Comparison of ENCODE assay signal across 9 cellular contexts in the genomic region with DNA sequence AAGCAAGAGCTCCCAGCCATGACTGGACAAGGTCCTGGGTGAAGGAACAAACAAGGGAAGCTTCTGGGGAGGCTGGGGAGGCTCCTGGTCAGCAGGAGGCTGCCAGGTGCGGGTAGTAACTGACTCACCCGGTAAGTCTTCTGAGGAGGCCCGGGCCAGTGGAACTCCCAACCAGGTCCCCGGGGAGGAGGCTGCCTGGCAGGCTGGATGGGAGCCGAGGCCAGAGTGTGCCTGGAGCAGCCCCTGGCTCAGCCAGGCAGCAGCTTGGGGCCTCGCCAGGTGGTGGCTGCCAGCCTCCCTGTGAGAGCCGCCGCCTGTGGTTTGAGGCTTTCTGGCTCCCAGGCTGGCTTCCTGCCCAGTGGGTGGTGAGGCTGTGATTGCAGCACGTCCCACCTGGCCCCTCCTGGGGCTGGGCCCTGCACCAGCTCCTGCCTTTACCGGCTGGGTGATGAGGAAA. TPM values are rescaled to one million over a fixed set of nuclear protein-coding genes. Genes with fewer than 3 reads are reported as not detected.
A peak's percentile ranks its signal among the peaks of the same experiment; 100 is the strongest.
DNase-seq lines count a peak whose midpoint lies in the region; ATAC-seq, FAIRE-seq and TF ChIP-seq lines count a peak whose summit lies in the region.
"Had no signal": no experiment of that assay in that cellular context is flagged by ENCODE, and none has a peak within 500 bp of the region (broad histone marks: within the 10 kb centered on the region; RNA-seq: fewer than 3 reads in every experiment).

No MANE protein-coding gene starts in this region.

- H3K4me2 ChIP-seq in HepG2 (ENCODE audit: low read depth, low read length) = no peak overlapping the region

- no peaks in the 10 kb centered on the region for H3K36me3 Mint-ChIP-seq in activated CD4-positive, alpha-beta T cell treated with anti-CD3 and anti-CD28 coated beads, Interleukin-2, amount 10 ng/mL, durations not matched to agents 7 days and 5 days (ENCODE audit: low read depth)
- H3K36me3 Mint-ChIP-seq: memory B cell had no signal

- CTCF ChIA-PET in HepG2 (lab: Yijun Ruan, JAX; ENCODE audit: low intra/inter-chr PET ratio, low total read pairs) = no interaction called here
- CTCF ChIA-PET in activated CD4-positive, alpha-beta T cell treated with anti-CD3 and anti-CD28 coated beads, Interleukin-2, amount 10 ng/mL, durations not matched to agents 7 days and 5 days (lab: Charles Lee) = interaction anchor here (0.9 to 1.2 kb wide), 2 partner anchors 23 to 58 kb away, joined by 3 to 5 read pairs; no protein-coding TSS in a partner anchor

- H3K27ac ChIP-seq in liver (ENCODE audit: low read depth in 1 of 2, low read length in 2 of 2) (no peak overlapping the region), HepG2 (ENCODE audit: extremely low read length, insufficient read depth, low read length) (no peak overlapping the region), gastrocnemius medialis (peak overlapping the region; percentile 60 to 90 (median 74))

- in situ Hi-C loops in HepG2 (cut with HindIII; ENCODE audit: extremely low pct_ligation_motif_present, low pct_unique_long_range_greater_than_20kb) = no loop called here
- in situ Hi-C loops in gastrocnemius medialis (cut with MboI; ENCODE audit: low sequenced_read_pairs in 4 of 4) = no loop called here

- BruUV-seq in HepG2 (replicated peaks; lab: Mats Ljungman, UMichigan) = no TSS peak

- POLR2A ChIA-PET in HepG2 (lab: Yijun Ruan, JAX) = interaction anchor here (1.0 kb wide), 1 partner anchor 10 kb away, joined by 3 read pairs; no protein-coding TSS in a partner anchor
- POLR2A ChIA-PET in activated CD4-positive, alpha-beta T cell treated with anti-CD3 and anti-CD28 coated beads, Interleukin-2, amount 10 ng/mL, durations not matched to agents 7 days and 5 days (lab: Charles Lee) = no interaction called here

- peak; percentile 5 for TF ChIP-seq CTCF in liver (IDR thresholded peaks at IDR 0.05; ENCODE audit: low read depth, low read length, missing input control)
- no peak for TF ChIP-seq CTCF in HepG2 (CRISPR knock-in tag; IDR thresholded peaks at IDR 0.05)
- no peak for TF ChIP-seq CTCF in gastrocnemius medialis (IDR thresholded peaks at IDR 0.05 in 4 of 5, conservative IDR thresholded peaks at IDR 0.05 in 1 of 5)

- FAIRE-seq in HepG2 (lab: Jason Lieb, UNC) = no peak

- no peaks in the 10 kb centered on the region for H4K20me1 ChIP-seq in HepG2 (ENCODE audit: insufficient read depth, low read length)

- no peaks in the 10 kb centered on the region for H3K9me3 Mint-ChIP-seq in activated CD4-positive, alpha-beta T cell treated with anti-CD3 and anti-CD28 coated beads, Interleukin-2, amount 10 ng/mL, durations not matched to agents 7 days and 5 days

- TF ChIP-seq RAD21 in liver (IDR thresholded peaks at IDR 0.05) = peak in 1 of 2 donors; percentile 55
- no peak for TF ChIP-seq RAD21 in HepG2 (CRISPR knock-in tag; IDR thresholded peaks at IDR 0.05)

- intact Hi-C loops in HepG2 (cut with micrococcal nuclease; ENCODE audit: unreplicated experiment) = no loop called here
- intact Hi-C loops in gastrocnemius medialis (cut with DNase I; ENCODE audit: low total_unique reads) = loop anchor here (1.0 to 5.0 kb wide), 3 partner anchors 12 to 58 kb away; no protein-coding TSS in a partner anchor

- H3K9ac ChIP-seq in liver (ENCODE audit: low read depth in 1 of 2, low read length in 2 of 2) (no peak overlapping the region), HepG2 (ENCODE audit: insufficient read depth, low read depth, low read length) (no peak overlapping the region)

- TF ChIP-seq POLR2A in HepG2 (IDR thresholded peaks at IDR 0.05; ENCODE audit: insufficient read depth in 1 of 2, low read depth in 2 of 2, low read length in 2 of 2) = no peak
- TF ChIP-seq POLR2A in gastrocnemius medialis (IDR thresholded peaks at IDR 0.05) = no peak

- WGBS in liver = 18% methylated on average over 10 of the region's 10 CpGs
- WGBS in HepG2 (ENCODE audit: low lambda C conversion rate) = 50% methylated on average over 7 of the region's 10 CpGs

- DNase-seq in HepG2 (ENCODE audit: low spot score) (no peak), gastrocnemius medialis (peak; percentile 93 to 98)
- peak; percentile 56 for DNase-seq in activated CD4-positive, alpha-beta T cell treated with anti-CD3 and anti-CD28 coated beads, Interleukin-2, amount 10 ng/mL, durations not matched to agents 7 days and 5 days

- no peaks in the 10 kb centered on the region for H3K27me3 ChIP-seq in liver (ENCODE audit: control insufficient read depth in 4 of 4, insufficient read depth in 4 of 4, low read length in 3 of 4)
- H3K27me3 ChIP-seq in HepG2 (ENCODE audit: control insufficient read depth in 1 of 2, insufficient read depth in 2 of 2, low read length in 2 of 2) = peaks cover 4 to 24% of the 10 kb centered on the region in 2 experiments; a peak in 4 of 5 replicates
- H3K27me3 ChIP-seq in gastrocnemius medialis = no peaks in the 10 kb centered on the region

- ATAC-seq in HepG2 (no peak), esophagus mucosa (peak; percentile 56), gastrocnemius medialis (peak; percentile 74 to 76), HG03442 (IDR thresholded peaks at IDR 0.05; ENCODE audit: unreplicated experiment) (no peak), HG02571 (IDR thresholded peaks at IDR 0.05; ENCODE audit: unreplicated experiment) (no peak), HG03025 (IDR thresholded peaks at IDR 0.05; ENCODE audit: low FRiP score, unreplicated experiment) (no peak)

- H3K9me3 ChIP-seq in liver (ENCODE audit: control insufficient read depth in 4 of 4, low read length in 3 of 4) (no peaks in the 10 kb centered on the region), HepG2 (ENCODE audit: low read length) (no peaks in the 10 kb centered on the region), gastrocnemius medialis (no peaks in the 10 kb centered on the region)

- H3K79me2 ChIP-seq in HepG2 (ENCODE audit: insufficient read depth, low read length) = no peaks in the 10 kb centered on the region

- H3K4me3 ChIP-seq in liver (ENCODE audit: low read depth in 1 of 3, low read length in 3 of 3) (no peak overlapping the region), HepG2 (replicated peaks in 1 of 3; ENCODE audit: insufficient read depth in 1 of 3, low read depth in 2 of 3, low read length in 3 of 3) (no peak overlapping the region), gastrocnemius medialis (no peak overlapping the region)

- peaks cover 7% of the 10 kb centered on the region for H3K4me1 Mint-ChIP-seq in activated CD4-positive, alpha-beta T cell treated with anti-CD3 and anti-CD28 coated beads, Interleukin-2, amount 10 ng/mL, durations not matched to agents 7 days and 5 days
- H3K4me1 Mint-ChIP-seq: memory B cell had no signal

- peaks cover 11 to 33% (median 26%) of the 10 kb centered on the region in 4 donors for H3K4me1 ChIP-seq in liver (ENCODE audit: control insufficient read depth in 4 of 4, insufficient read depth in 4 of 4, low read length in 3 of 4)
- H3K4me1 ChIP-seq in HepG2 (ENCODE audit: insufficient read depth, low read length) = peaks cover 38% of the 10 kb centered on the region
- peaks cover 20 to 27% of the 10 kb centered on the region in 2 donors for H3K4me1 ChIP-seq in gastrocnemius medialis

- H2AFZ ChIP-seq in HepG2 (ENCODE audit: low read length) = no peak overlapping the region

- no peak overlapping the region for H3K4me3 Mint-ChIP-seq in activated CD4-positive, alpha-beta T cell treated with anti-CD3 and anti-CD28 coated beads, Interleukin-2, amount 10 ng/mL, durations not matched to agents 7 days and 5 days
- H3K4me3 Mint-ChIP-seq: memory B cell had no signal

- H3K27me3 Mint-ChIP-seq in activated CD4-positive, alpha-beta T cell treated with anti-CD3 and anti-CD28 coated beads, Interleukin-2, amount 10 ng/mL, durations not matched to agents 7 days and 5 days = peaks cover 6% of the 10 kb centered on the region

- H3K27ac Mint-ChIP-seq in activated CD4-positive, alpha-beta T cell treated with anti-CD3 and anti-CD28 coated beads, Interleukin-2, amount 10 ng/mL, durations not matched to agents 7 days and 5 days = no peak overlapping the region
- H3K27ac Mint-ChIP-seq: memory B cell had no signal

- H3K36me3 ChIP-seq in liver (ENCODE audit: control insufficient read depth in 4 of 4, insufficient read depth in 3 of 4, low read depth in 1 of 4, low read length in 3 of 4) (no peaks in the 10 kb centered on the region), HepG2 (replicated peaks in 1 of 2; ENCODE audit: control insufficient read depth in 1 of 2, insufficient read depth in 2 of 2, low read length in 2 of 2) (no peaks in the 10 kb centered on the region), gastrocnemius medialis (no peaks in the 10 kb centered on the region)

- TF ChIP-seq EP300 in HepG2 (IDR thresholded peaks at IDR 0.05; ENCODE audit: low read depth in 2 of 2, low read length in 2 of 2) = no peak
- TF ChIP-seq EP300 in HepG2 (CRISPR knock-in tag; IDR thresholded peaks at IDR 0.05; ENCODE audit: borderline replicate concordance) = no peak

RNA-seq across cellular contexts. Expression of gene IGF2, which starts 46.2 kb away (rescaled TPM):
- total RNA-seq in liver (1,000 to 10,000 TPM in 1 of 2 donors, 10 to 100 TPM in 1; 70.5 to 1,440 TPM), HepG2 (2016; rRNA removed; fragmentation: Illumina TruSeq; extraction: Trizol) (79.1 and 138 TPM in 2 replicates), esophagus mucosa (1.6 TPM), gastrocnemius medialis (10 to 100 TPM; 21.6 to 42.4 (median 29.2) TPM)
- polyA plus RNA-seq in liver (100 to 1,000 TPM; 125 to 259 TPM), HepG2 (2011; rRNA removed) (254 and 379 TPM in 2 replicates)
- total RNA-seq in HepG2 (2016; cell fraction: cytosol; rRNA removed; fragmentation: Illumina TruSeq; extraction: Trizol; ENCODE audit: low read depth) = 150 and 154 TPM in 2 replicates
- total RNA-seq in HepG2 (2016; cell fraction: insoluble cytoplasmic fraction; rRNA removed; fragmentation: Illumina TruSeq; extraction: Trizol) = 71.0 and 125 TPM in 2 replicates
- total RNA-seq in HepG2 (2016; cell fraction: membrane; rRNA removed; fragmentation: Illumina TruSeq; extraction: Trizol) = 362 and 363 TPM in 2 replicates
- total RNA-seq in HepG2 (2016; cell fraction: nucleus; rRNA removed; fragmentation: Illumina TruSeq; extraction: Trizol) = 89.6 and 109 TPM in 2 replicates
- 454 and 616 TPM in 2 replicates for polyA plus RNA-seq in HepG2 (2011; cell fraction: cytosol; rRNA removed)
- 839 and 1,149 TPM in 2 replicates for polyA plus RNA-seq in HepG2 (2011; cell fraction: nucleus; rRNA removed)
- 4,210 and 4,559 TPM in 2 replicates for polyA plus RNA-seq in HepG2 (2012)
- 341 and 387 TPM in 2 replicates for polyA plus RNA-seq in HepG2 (2016; cell fraction: cytosol; fragmentation: Illumina TruSeq; extraction: Trizol; ENCODE audit: low read depth)
- polyA plus RNA-seq in HepG2 (2016; cell fraction: insoluble cytoplasmic fraction; fragmentation: Illumina TruSeq; extraction: Trizol; ENCODE audit: low read depth) = 1,191 and 1,950 TPM in 2 replicates
- polyA plus RNA-seq in HepG2 (2016; cell fraction: membrane; fragmentation: Illumina TruSeq; extraction: Trizol; ENCODE audit: low read depth) = 1,798 and 2,413 TPM in 2 replicates
- 949 and 1,082 TPM in 2 replicates for polyA plus RNA-seq in HepG2 (2016; cell fraction: nucleus; fragmentation: Illumina TruSeq; extraction: Trizol; ENCODE audit: insufficient read depth, low read depth)
- 0.19 and 781 TPM in 2 replicates for polyA minus RNA-seq in HepG2 (2011; rRNA and poly(A)+ RNA removed; ENCODE audit: low replicate concordance)
- 811 and 1,353 TPM in 2 replicates for polyA minus RNA-seq in HepG2 (2011; cell fraction: cytosol; rRNA and poly(A)+ RNA removed)
- polyA minus RNA-seq in HepG2 (2011; cell fraction: nucleus; rRNA and poly(A)+ RNA removed) = 170 and 248 TPM in 2 replicates
- under 1 TPM; 0.07 to 0.08 TPM for total RNA-seq in activated CD4-positive, alpha-beta T cell treated with anti-CD3 and anti-CD28 coated beads, Interleukin-2, amount 10 ng/mL, durations not matched to agents 7 days and 5 days

Comparison
In these comparisons a context has a peak if more than half of its experiments do, and no peak if none do; other contexts are left out.
1. H3K27ac ChIP-seq: peak in gastrocnemius medialis (4 of 4); none in liver (0 of 2) and HepG2 (single experiment).
2. ATAC-seq: peak in esophagus mucosa (single experiment) and gastrocnemius medialis (2 of 2); none in HepG2 (single experiment), HG03442 (single experiment), HG02571 (single experiment) and HG03025 (single experiment).